Comparison of ENCODE assay signal across 31 cellular contexts in genomic region chr9:71303351-71303750, GRCh38.
DNase-seq lines count a peak whose midpoint lies in the region; ATAC-seq, FAIRE-seq and TF ChIP-seq lines count a peak whose summit lies in the region.
"Had no signal": no experiment of that assay in that cellular context is flagged by ENCODE, and none has a peak within 500 bp of the region (broad histone marks: within the 10 kb centered on the region; RNA-seq: fewer than 3 reads in every experiment).

No MANE protein-coding gene starts in this region.

- intact Hi-C loops in HepG2 (cut with micrococcal nuclease; ENCODE audit: unreplicated experiment): no loop called here

- no TSS peak for BruUV-seq in HepG2 (replicated peaks; lab: Mats Ljungman, UMichigan)

- H3K9me3 ChIP-seq in right atrium auricular region: no peaks in the 10 kb centered on the region
- no peaks in the 10 kb centered on the region for H3K9me3 ChIP-seq in HepG2 (ENCODE audit: low read length)
- H3K9me3 ChIP-seq: heart right ventricle, MG63, neutrophil, right lobe of liver, transverse colon had no signal

- no peaks in the 10 kb centered on the region for H3K27me3 ChIP-seq in right atrium auricular region
- H3K27me3 ChIP-seq in HepG2 (ENCODE audit: control insufficient read depth in 1 of 2, insufficient read depth in 2 of 2, low read length in 2 of 2): no peaks in the 10 kb centered on the region
- H3K27me3 ChIP-seq: heart right ventricle, MG63, neutrophil, right lobe of liver, transverse colon had no signal

- H2AFZ ChIP-seq in HepG2 (ENCODE audit: low read length): no peak overlapping the region

- FAIRE-seq in HepG2 (lab: Jason Lieb, UNC): no peak
- FAIRE-seq: GM12878, kidney had no signal

- no peak for TF ChIP-seq RAD21 in HepG2 (CRISPR knock-in tag; IDR thresholded peaks at IDR 0.05)

- no peak overlapping the region for H3K27ac ChIP-seq in right atrium auricular region
- no peak overlapping the region for H3K27ac ChIP-seq in HepG2 (ENCODE audit: extremely low read length, insufficient read depth, low read length)
- H3K27ac ChIP-seq: heart right ventricle, KMS-11, neutrophil, right lobe of liver, transverse colon had no signal

- DNase-seq in HCEC 1CT (peak; percentile 6), amniotic epithelial cell (ENCODE audit: low read depth) (peak; percentile 4), fibroblast of the conjunctiva (ENCODE audit: low read depth) (peak; percentile 5), HUDEP-2 (lab: John Stamatoyannopoulos, UW; ENCODE audit: unreplicated experiment in 76 of 76) (no peak), right atrium auricular region (ENCODE audit: low spot score) (no peak), GM13977 (ENCODE audit: low spot score) (no peak), HepG2 (ENCODE audit: low spot score) (no peak)
- DNase-seq: activated CD8-positive, alpha-beta memory T cell treated with anti-CD3 and anti-CD28 coated beads, Interleukin-2, amount 50 U/mL, for 48 hours; activated CD8-positive, alpha-beta T cell treated with anti-CD3 and anti-CD28 coated beads for 36 hours; activated naive CD4-positive, alpha-beta T cell treated with anti-CD3 and anti-CD28 coated beads for 36 hours; amniotic stem cell; effector CD4-positive, alpha-beta T cell; H7; heart right ventricle; kidney; MG63; naive B cell; NCI-H1105 treated with DMSO at 0.1 percent for 48 hours; NCI-H1930; NCI-H2171 treated with DMSO at 0.1 percent for 48 hours; NCI-H524; NK-92 treated with Interleukin-12 subunit alpha and Interleukin-12 subunit beta, amount 100 ng/mL, for 24 hours; PC-3; right lobe of liver; Right ventricle myocardium superior; stimulated activated CD4-positive, alpha-beta T cell treated with anti-CD3 and anti-CD28 coated beads, Interleukin-4, amount 100 ng/mL, for 24 hours; T-helper 2 cell; transverse colon had no signal

- no peak overlapping the region for H3K4me3 ChIP-seq in right atrium auricular region
- H3K4me3 ChIP-seq in HepG2 (replicated peaks in 1 of 3; ENCODE audit: insufficient read depth in 1 of 3, low read depth in 2 of 3, low read length in 3 of 3): no peak overlapping the region
- H3K4me3 ChIP-seq: GM12878, heart right ventricle, MG63, right lobe of liver, transverse colon had no signal

- no peak for TF ChIP-seq EP300 in HepG2 (IDR thresholded peaks at IDR 0.05; ENCODE audit: low read depth in 2 of 2, low read length in 2 of 2)
- TF ChIP-seq EP300 in HepG2 (CRISPR knock-in tag; IDR thresholded peaks at IDR 0.05; ENCODE audit: borderline replicate concordance): no peak

- CTCF ChIA-PET in HepG2 (lab: Yijun Ruan, JAX; ENCODE audit: low intra/inter-chr PET ratio, low total read pairs): no interaction called here

- TF ChIP-seq POLR2A in HepG2 (IDR thresholded peaks at IDR 0.05; ENCODE audit: insufficient read depth in 1 of 2, low read depth in 2 of 2, low read length in 2 of 2): no peak

- no peak overlapping the region for H3K9ac ChIP-seq in HepG2 (ENCODE audit: insufficient read depth, low read depth, low read length)
- H3K9ac ChIP-seq: KMS-11 had no signal

- no peak for ATAC-seq in HepG2
- ATAC-seq: activated CD8-positive, alpha-beta T cell treated with anti-CD3 and anti-CD28 coated beads for 36 hours; heart right ventricle; PC-3; right lobe of liver had no signal

- H3K4me2 ChIP-seq in HepG2 (ENCODE audit: low read depth, low read length): no peak overlapping the region
- H3K4me2 ChIP-seq: KMS-11 had no signal

- H3K4me1 ChIP-seq in right atrium auricular region: no peaks in the 10 kb centered on the region
- H3K4me1 ChIP-seq in HepG2 (ENCODE audit: insufficient read depth, low read length): no peaks in the 10 kb centered on the region
- H3K4me1 ChIP-seq: heart right ventricle, right lobe of liver, transverse colon had no signal

- H4K20me1 ChIP-seq in HepG2 (ENCODE audit: insufficient read depth, low read length): no peaks in the 10 kb centered on the region

- no peak for TF ChIP-seq CTCF in right atrium auricular region (IDR thresholded peaks at IDR 0.05)
- TF ChIP-seq CTCF in GM13977 (IDR thresholded peaks at IDR 0.05; ENCODE audit: extremely low read depth, insufficient read depth, missing control alignments): no peak
- no peak for TF ChIP-seq CTCF in HepG2 (CRISPR knock-in tag; IDR thresholded peaks at IDR 0.05)

- H3K36me3 ChIP-seq in right atrium auricular region (no peaks in the 10 kb centered on the region), HepG2 (replicated peaks in 1 of 2; ENCODE audit: control insufficient read depth in 1 of 2, insufficient read depth in 2 of 2, low read length in 2 of 2) (no peaks in the 10 kb centered on the region)
- H3K36me3 ChIP-seq: heart right ventricle, MG63, neutrophil, right lobe of liver, transverse colon had no signal

- WGBS in HepG2 (ENCODE audit: low lambda C conversion rate): 92% methylated on average over 1 of the region's 1 CpG

- in situ Hi-C loops in GM13977 (cut with MboI; ENCODE audit: low pct_unique_long_range_greater_than_20kb, low sequenced_read_pairs, unreplicated experiment) (no loop called here), HepG2 (cut with HindIII; ENCODE audit: extremely low pct_ligation_motif_present, low pct_unique_long_range_greater_than_20kb) (no loop called here)

- no peaks in the 10 kb centered on the region for H3K79me2 ChIP-seq in HepG2 (ENCODE audit: insufficient read depth, low read length)

- POLR2A ChIA-PET in HepG2 (lab: Yijun Ruan, JAX): no interaction called here

TF ChIP-seq in HepG2, 621 proteins besides CTCF, POLR2A, EP300 and RAD21:
- no peak for TF ChIP-seq ADNP (CRISPR knock-in tag; IDR thresholded peaks at IDR 0.05)
- no peak for TF ChIP-seq ZNF83 (CRISPR knock-in tag; IDR thresholded peaks at IDR 0.05; ENCODE audit: borderline replicate concordance)
- no peak for TF ChIP-seq RBM22 (optimal IDR thresholded peaks at IDR 0.05; ENCODE audit: low read length)
- no peak for TF ChIP-seq ATF7 (IDR thresholded peaks at IDR 0.05)
- no peak for TF ChIP-seq ATF7 (CRISPR knock-in tag; IDR thresholded peaks at IDR 0.05)
- TF ChIP-seq SOX6 (IDR thresholded peaks at IDR 0.05): no peak
- TF ChIP-seq SOX6 (CRISPR knock-in tag; IDR thresholded peaks at IDR 0.05): no peak
- TF ChIP-seq IRF9 (CRISPR knock-in tag; IDR thresholded peaks at IDR 0.05; ENCODE audit: borderline replicate concordance): no peak
- no peak for TF ChIP-seq GATAD1 (CRISPR knock-in tag; IDR thresholded peaks at IDR 0.05)
- TF ChIP-seq PRDM10 (CRISPR knock-in tag; IDR thresholded peaks at IDR 0.05; ENCODE audit: low read depth): no peak

Comparison
In these comparisons a context has a peak if more than half of its experiments do, and no peak if none do; other contexts are left out.
1. DNase-seq: peak in HCEC 1CT (single experiment), amniotic epithelial cell (single experiment) and fibroblast of the conjunctiva (single experiment); none in HUDEP-2 (0 of 76), right atrium auricular region (single experiment), GM13977 (single experiment) and HepG2 (single experiment).